16 cellular contexts compared by ENCODE assay signal in the genomic region with DNA sequence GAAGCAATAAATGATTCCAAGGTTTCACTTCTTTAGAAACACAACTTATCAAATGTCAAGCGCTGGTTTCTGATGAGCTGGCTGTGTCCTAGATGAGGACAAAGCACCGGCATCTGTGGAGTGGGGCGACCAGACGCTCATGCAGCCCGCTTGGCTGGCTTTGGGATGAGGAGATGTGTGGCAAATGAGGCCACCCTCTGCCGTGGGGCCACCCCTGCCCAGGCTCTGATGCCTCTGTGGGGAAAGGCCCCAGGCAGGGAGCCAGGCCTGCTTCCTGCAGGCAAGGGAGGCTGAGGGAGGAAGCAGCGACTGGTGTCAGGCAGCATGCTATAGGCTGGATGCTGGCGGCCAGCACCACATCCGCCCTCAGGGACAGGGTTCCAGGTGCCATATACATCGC.
DNase-seq lines count a peak whose midpoint lies in the region; TF ChIP-seq lines count a peak whose summit lies in the region.
"Had no signal": no experiment of that assay in that cellular context is flagged by ENCODE, and none has a peak within 500 bp of the region (broad histone marks: within the 10 kb centered on the region; RNA-seq: fewer than 3 reads in every experiment).

No MANE protein-coding gene starts in this region.

- H3K36me3 ChIP-seq in H7 (replicated peaks; ENCODE audit: control insufficient read depth, insufficient read depth, low read length), result peaks cover 6% of the 10 kb centered on the region
- H3K36me3 ChIP-seq in endodermal cell (ENCODE audit: control insufficient read depth, insufficient read depth, low read length), result peaks cover 23% of the 10 kb centered on the region
- H3K36me3 ChIP-seq in effector memory CD4-positive, alpha-beta T cell (ENCODE audit: control insufficient read depth, insufficient read depth, low read length), result peaks cover 5% of the 10 kb centered on the region

- H3K4me1 Mint-ChIP-seq in endodermal cell, result no peaks in the 10 kb centered on the region
- H3K4me1 Mint-ChIP-seq: CD4-positive, CD25-positive, alpha-beta regulatory T cell; CD8-positive, alpha-beta memory T cell; H9 had no signal

- TF ChIP-seq CTCF in GM13976 (IDR thresholded peaks at IDR 0.05; ENCODE audit: borderline replicate concordance, control extremely low read depth, extremely low read depth, insufficient read depth, missing control alignments) (no peak), endodermal cell (conservative IDR thresholded peaks at IDR 0.05) (no peak)

- H3K27ac ChIP-seq in endodermal cell (ENCODE audit: low read depth, low read length), result peak overlapping the region; percentile 34
- H3K27ac ChIP-seq in effector memory CD4-positive, alpha-beta T cell (ENCODE audit: insufficient read depth, low read length, poor library complexity, severe bottlenecking), result no peak overlapping the region

- in situ Hi-C loops in GM13976 (cut with MboI; ENCODE audit: low sequenced_read_pairs, unreplicated experiment), result no loop called here

- no peak overlapping the region for H3K4me3 ChIP-seq in H7 (ENCODE audit: insufficient read depth, low read depth, low read length)
- no peak overlapping the region for H3K4me3 ChIP-seq in endodermal cell (ENCODE audit: low read length)
- no peak overlapping the region for H3K4me3 ChIP-seq in effector memory CD4-positive, alpha-beta T cell (ENCODE audit: insufficient read depth, low read depth, low read length, poor library complexity, severe bottlenecking)

- H3K27me3 ChIP-seq in H7 (ENCODE audit: control insufficient read depth, insufficient read depth, low read length) (no peaks in the 10 kb centered on the region), endodermal cell (ENCODE audit: control insufficient read depth, insufficient read depth, low read length, poor library complexity, severe bottlenecking) (no peaks in the 10 kb centered on the region)
- H3K27me3 ChIP-seq in effector memory CD4-positive, alpha-beta T cell (replicated peaks; ENCODE audit: control insufficient read depth, insufficient read depth, low read length, poor library complexity, severe bottlenecking), result no peaks in the 10 kb centered on the region
- H3K27me3 ChIP-seq: BE2C had no signal

- DNase-seq in GM13976 (ENCODE audit: low spot score) (peak; percentile 11), H7 (peak; percentile 18), endodermal cell (no peak), pons (ENCODE audit: low spot score) (peak; percentile 2), NCI-H1105 (lab: John Stamatoyannopoulos, UW) (no peak), KG1 (lab: John Stamatoyannopoulos, UW) (no peak)
- no peak for DNase-seq in effector memory CD4-positive, alpha-beta T cell
- DNase-seq: ACHN; BE2C; C1 segment of cervical spinal cord; Caco-2; CD4-positive, CD25-positive, alpha-beta regulatory T cell; CD8-positive, alpha-beta memory T cell; GOT3; H9; IMR-90 had no signal

- H3K36me3 Mint-ChIP-seq in endodermal cell (ENCODE audit: low read depth), result peaks cover 43% of the 10 kb centered on the region

- no peaks in the 10 kb centered on the region for H3K27me3 Mint-ChIP-seq in endodermal cell (ENCODE audit: insufficient read depth)
- H3K27me3 Mint-ChIP-seq: CD4-positive, CD25-positive, alpha-beta regulatory T cell; CD8-positive, alpha-beta memory T cell had no signal

- no peaks in the 10 kb centered on the region for H3K9me3 ChIP-seq in endodermal cell (ENCODE audit: control insufficient read depth, low read length)
- no peaks in the 10 kb centered on the region for H3K9me3 ChIP-seq in effector memory CD4-positive, alpha-beta T cell (ENCODE audit: control insufficient read depth, low read length)
- H3K9me3 ChIP-seq: BE2C, Caco-2 had no signal

- 97 to 100% methylated on average over 5 to 10 of the region's 10 CpGs for WGBS in endodermal cell (ENCODE audit: insufficient coverage in 1 of 2, insufficient read length in 1 of 2), 2 experiments

- H3K9ac ChIP-seq in endodermal cell (ENCODE audit: extremely low read depth, low read length, poor library complexity, severe bottlenecking), result no peak overlapping the region

- H3K4me1 ChIP-seq in endodermal cell (ENCODE audit: control insufficient read depth, insufficient read depth, low read length), result no peaks in the 10 kb centered on the region
- no peaks in the 10 kb centered on the region for H3K4me1 ChIP-seq in effector memory CD4-positive, alpha-beta T cell (ENCODE audit: control insufficient read depth, insufficient read depth, low read length, poor library complexity, severe bottlenecking)
- H3K4me1 ChIP-seq: BE2C, Caco-2 had no signal

- no peak overlapping the region for H3K27ac Mint-ChIP-seq in endodermal cell

- no peaks in the 10 kb centered on the region for H3K9me3 Mint-ChIP-seq in endodermal cell
- H3K9me3 Mint-ChIP-seq: CD4-positive, CD25-positive, alpha-beta regulatory T cell; CD8-positive, alpha-beta memory T cell; H9 had no signal

- no peak overlapping the region for H3K4me3 Mint-ChIP-seq in endodermal cell
- H3K4me3 Mint-ChIP-seq: CD4-positive, CD25-positive, alpha-beta regulatory T cell; CD8-positive, alpha-beta memory T cell; H9 had no signal

Comparison
In these comparisons a context has a peak if more than half of its experiments do, and no peak if none do; other contexts are left out.
1. DNase-seq: peak in GM13976 (single experiment), H7 (single experiment) and pons (single experiment); none in endodermal cell (single experiment), effector memory CD4-positive, alpha-beta T cell (0 of 3), NCI-H1105 (single experiment) and KG1 (single experiment).